28 cellular contexts compared by ENCODE assay signal in the genomic region with DNA sequence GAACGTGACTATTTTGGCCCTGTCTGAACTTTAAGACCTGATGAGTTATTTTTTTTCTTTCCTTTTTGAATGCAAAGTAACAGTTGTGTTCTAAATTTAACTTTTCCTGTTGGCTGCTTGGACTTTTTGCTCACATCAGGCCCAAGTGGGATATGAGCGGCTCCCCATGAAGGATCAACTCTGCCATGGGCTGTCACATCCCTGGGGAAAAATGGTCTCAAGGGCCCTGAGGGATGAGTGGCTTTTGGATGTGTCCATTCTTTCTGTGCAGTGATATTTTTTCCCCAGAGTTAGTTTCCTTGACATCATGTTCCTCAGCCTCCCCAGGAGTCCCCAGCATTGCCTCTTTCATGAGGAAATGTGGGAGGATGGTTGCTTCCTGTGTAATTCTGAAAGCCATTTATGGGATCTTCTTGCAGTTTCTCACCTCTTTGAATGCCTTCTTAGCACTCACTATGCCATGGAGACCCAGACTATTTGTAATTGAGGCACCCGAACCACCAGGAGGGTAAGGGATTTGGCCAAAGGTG.
"Had no signal": no experiment of that assay in that cellular context is flagged by ENCODE, and none has a peak within 500 bp of the region (broad histone marks: within the 10 kb centered on the region; RNA-seq: fewer than 3 reads in every experiment).

No MANE protein-coding gene starts in this region.

- H3K4me3 Mint-ChIP-seq: activated CD4-positive, alpha-beta memory T cell treated with anti-CD3 and anti-CD28 coated beads, Interleukin-2, amount 10 ng/mL, durations not matched to agents 7 days and 5 days; activated CD4-positive, alpha-beta T cell treated with anti-CD3 and anti-CD28 coated beads for 36 hours; activated naive CD4-positive, alpha-beta T cell treated with anti-CD3 and anti-CD28 coated beads, Interleukin-2, amount 10 ng/mL, durations not matched to agents 7 days and 5 days; activated naive CD8-positive, alpha-beta T cell treated with anti-CD3 and anti-CD28 coated beads for 36 hours; activated T-cell treated with anti-CD3 and anti-CD28 coated beads, Interleukin-2, amount 50 U/mL, for 72 hours; T-helper 17 cell had no signal

- H3K36me3 Mint-ChIP-seq: activated naive CD4-positive, alpha-beta T cell treated with anti-CD3 and anti-CD28 coated beads, Interleukin-2, amount 10 ng/mL, durations not matched to agents 7 days and 5 days; activated naive CD8-positive, alpha-beta T cell treated with anti-CD3 and anti-CD28 coated beads for 36 hours had no signal

- H3K36me3 ChIP-seq: brain microvascular endothelial cell, cardiac muscle cell, Peyer's patch had no signal

- H3K4me1 Mint-ChIP-seq: activated CD4-positive, alpha-beta memory T cell treated with anti-CD3 and anti-CD28 coated beads, Interleukin-2, amount 10 ng/mL, durations not matched to agents 7 days and 5 days; activated CD4-positive, alpha-beta T cell treated with anti-CD3 and anti-CD28 coated beads for 36 hours; activated naive CD4-positive, alpha-beta T cell treated with anti-CD3 and anti-CD28 coated beads, Interleukin-2, amount 10 ng/mL, durations not matched to agents 7 days and 5 days; activated naive CD8-positive, alpha-beta T cell treated with anti-CD3 and anti-CD28 coated beads for 36 hours; T-helper 17 cell had no signal

- H3K4me1 ChIP-seq: Peyer's patch had no signal

- H3K27ac Mint-ChIP-seq: activated CD4-positive, alpha-beta memory T cell treated with anti-CD3 and anti-CD28 coated beads, Interleukin-2, amount 10 ng/mL, durations not matched to agents 7 days and 5 days; activated CD4-positive, alpha-beta T cell treated with anti-CD3 and anti-CD28 coated beads for 36 hours; activated naive CD4-positive, alpha-beta T cell treated with anti-CD3 and anti-CD28 coated beads, Interleukin-2, amount 10 ng/mL, durations not matched to agents 7 days and 5 days; activated naive CD8-positive, alpha-beta T cell treated with anti-CD3 and anti-CD28 coated beads for 36 hours; activated T-cell treated with anti-CD3 and anti-CD28 coated beads, Interleukin-2, amount 50 U/mL, for 72 hours; activated T-helper 2 cell treated with anti-CD3 and anti-CD28 coated beads, Interferon-gamma antibody, Interleukin-2, Interleukin-4, amounts not matched to agents 10 μg/mL and 5 μg/mL and 100 μg/mL, durations not matched to agents 14 hours and 24 hours and 36 hours; T-helper 17 cell had no signal

- H3K27me3 ChIP-seq: brain microvascular endothelial cell, cardiac muscle cell, Peyer's patch had no signal

- H3K27ac ChIP-seq: brain microvascular endothelial cell, cardiac muscle cell, Peyer's patch, RWPE1, VCaP had no signal

- DNase-seq: activated CD4-positive, alpha-beta memory T cell treated with anti-CD3 and anti-CD28 coated beads, Interleukin-2, amount 10 ng/mL, durations not matched to agents 7 days and 5 days; activated CD4-positive, alpha-beta T cell treated with anti-CD3 and anti-CD28 coated beads for 36 hours; activated CD4-positive, alpha-beta T cell treated with anti-CD3 and anti-CD28 coated beads, Interleukin-2, amount 50 U/mL, for 1 hour; activated CD4-positive, CD25-positive, alpha-beta regulatory T cell; activated CD8-positive, alpha-beta memory T cell treated with anti-CD3 and anti-CD28 coated beads, Interleukin-2, amount 50 U/mL, for 4 hours; activated gamma-delta T cell treated with Interleukin-2 at 50 U/mL for 16 hours; activated naive CD4-positive, alpha-beta T cell treated with anti-CD3 and anti-CD28 coated beads, Interleukin-2, amount 10 ng/mL, durations not matched to agents 7 days and 5 days; activated naive CD8-positive, alpha-beta T cell treated with anti-CD3 and anti-CD28 coated beads for 36 hours; activated T-cell treated with anti-CD3 and anti-CD28 coated beads, Interleukin-2, amount 50 U/mL, for 72 hours; brain microvascular endothelial cell; IMR-90; Kasumi-1; KBM-7; NCI-H1105; NCI-H1436; NCI-H1694 treated with DMSO at 0.1 percent for 48 hours; NCI-H2029 treated with DMSO at 0.1 percent for 48 hours; NCI-H510A treated with DMSO at 0.1 percent for 48 hours; NCI-H69; NK-92 treated with Interleukin-12 subunit alpha and Interleukin-12 subunit beta, amount 100 ng/mL, for 24 hours; Peyer's patch; SHP77 treated with DMSO at 0.1 percent for 48 hours; T-helper 17 cell; T-helper 9 cell had no signal

- H3K4me3 ChIP-seq: cardiac muscle cell, Peyer's patch had no signal

- H3K9me3 ChIP-seq: Peyer's patch had no signal

- H3K9me3 Mint-ChIP-seq: activated naive CD4-positive, alpha-beta T cell treated with anti-CD3 and anti-CD28 coated beads, Interleukin-2, amount 10 ng/mL, durations not matched to agents 7 days and 5 days; activated naive CD8-positive, alpha-beta T cell treated with anti-CD3 and anti-CD28 coated beads for 36 hours had no signal

- ATAC-seq: activated CD4-positive, alpha-beta T cell treated with anti-CD3 and anti-CD28 coated beads for 36 hours; activated T-cell treated with anti-CD3 and anti-CD28 coated beads, Interleukin-2, amount 50 U/mL, for 72 hours; T-helper 17 cell had no signal

- H3K27me3 Mint-ChIP-seq: activated CD4-positive, alpha-beta memory T cell treated with anti-CD3 and anti-CD28 coated beads, Interleukin-2, amount 10 ng/mL, durations not matched to agents 7 days and 5 days; activated naive CD4-positive, alpha-beta T cell treated with anti-CD3 and anti-CD28 coated beads, Interleukin-2, amount 10 ng/mL, durations not matched to agents 7 days and 5 days; activated naive CD8-positive, alpha-beta T cell treated with anti-CD3 and anti-CD28 coated beads for 36 hours; T-helper 17 cell had no signal
